In genomic region chr1:186763107-186763506, GRCh38 we compare ENCODE assay signal across 10 cellular contexts.
A peak's percentile ranks its signal among the peaks of the same experiment; 100 is the strongest.
DNase-seq lines count a peak whose midpoint lies in the region; ATAC-seq, FAIRE-seq and TF ChIP-seq lines count a peak whose summit lies in the region.
"Had no signal": no experiment of that assay in that cellular context is flagged by ENCODE, and none has a peak within 500 bp of the region (broad histone marks: within the 10 kb centered on the region; RNA-seq: fewer than 3 reads in every experiment).

No MANE protein-coding gene starts in this region.

- H3K9ac ChIP-seq in IMR-90 (ENCODE audit: low read depth, low read length), result no peak overlapping the region

- H3K4me3 ChIP-seq in IMR-90 (ENCODE audit: insufficient read depth, low read depth, low read length), result no peak overlapping the region
- no peak overlapping the region for H3K4me3 ChIP-seq in kidney epithelial cell (ENCODE audit: low read depth, low read length)
- H3K4me3 ChIP-seq: colonic mucosa had no signal

- CTCF ChIA-PET in IMR-90 (lab: Yijun Ruan, JAX), result no interaction called here

- POLR2A ChIA-PET in IMR-90 (lab: Charles Lee; ENCODE audit: unreplicated experiment), result no interaction called here

- no peak overlapping the region for H2BK5ac ChIP-seq in IMR-90 (ENCODE audit: low read depth, low read length, poor library complexity, severe bottlenecking)

- no peak for TF ChIP-seq CTCF in IMR-90 (conservative IDR thresholded peaks at IDR 0.05; ENCODE audit: low read depth, low read length)
- no peak for TF ChIP-seq CTCF in kidney epithelial cell (IDR thresholded peaks at IDR 0.05; ENCODE audit: insufficient read depth, low read length, poor library complexity, severe bottlenecking)

- H3K14ac ChIP-seq in IMR-90 (replicated peaks; ENCODE audit: low read depth, low read length), result no peak overlapping the region

- H3K9me3 ChIP-seq in IMR-90 (ENCODE audit: control insufficient read depth, insufficient read depth, low read length), result no peaks in the 10 kb centered on the region
- H3K9me3 ChIP-seq: colonic mucosa had no signal

- no peak overlapping the region for H3K4me2 ChIP-seq in IMR-90 (ENCODE audit: low read depth, low read length)

- peaks cover 11% of the 10 kb centered on the region; the same call in 1 of the 2 replicates for H3K27me3 ChIP-seq in IMR-90 (ENCODE audit: control insufficient read depth, insufficient read depth, low read length)
- no peaks in the 10 kb centered on the region for H3K27me3 ChIP-seq in kidney epithelial cell (ENCODE audit: control insufficient read depth, insufficient read depth, low read length)
- H3K27me3 ChIP-seq: colonic mucosa had no signal

- no peak for TF ChIP-seq RAD21 in IMR-90 (IDR thresholded peaks at IDR 0.05; ENCODE audit: low read length)

- H4K91ac ChIP-seq in IMR-90 (ENCODE audit: insufficient read depth, low read depth, low read length), result no peak overlapping the region

- dilution Hi-C loops in IMR-90 (cut with HindIII; ENCODE audit: low sequenced_read_pairs, unreplicated experiment), result no loop called here

- no peak overlapping the region for H3K27ac ChIP-seq in IMR-90 (ENCODE audit: insufficient read depth, low read length)
- no peak overlapping the region for H3K27ac ChIP-seq in caudate nucleus (ENCODE audit: low read depth, low read length)
- H3K27ac ChIP-seq: colonic mucosa had no signal

- H2AK5ac ChIP-seq in IMR-90 (ENCODE audit: low read depth, low read length), result no peak overlapping the region

- no CpG with 5 or more reads among the region's 1 CpG for WGBS in IMR-90 (ENCODE audit: extremely low coverage in 2 of 2, insufficient read length in 1 of 2), 2 experiments

- no peaks in the 10 kb centered on the region for H3K36me3 ChIP-seq in IMR-90 (ENCODE audit: control insufficient read depth, insufficient read depth, low read length)
- H3K36me3 ChIP-seq in kidney epithelial cell (ENCODE audit: control insufficient read depth, insufficient read depth, low read length), result no peaks in the 10 kb centered on the region
- H3K36me3 ChIP-seq: colonic mucosa had no signal

- BruUV-seq in IMR-90 (replicated peaks; lab: Mats Ljungman, UMichigan), result no TSS peak

- DNase-seq in GM12891 (ENCODE audit: insufficient read length, low spot score) (no peak), IMR-90 (peak; percentile 83), kidney epithelial cell (ENCODE audit: low read depth) (peak; percentile 5), SW 1271 (lab: John Stamatoyannopoulos, UW) (no peak), 8988T (no peak), KBM-7 (no peak), caudate nucleus (lab: John Stamatoyannopoulos, UW) (no peak)
- DNase-seq: colonic mucosa, NCI-H526 treated with DMSO at 0.1 percent for 48 hours had no signal

- H2AK9ac ChIP-seq in IMR-90 (replicated peaks; ENCODE audit: low read depth, low read length, poor library complexity), result no peak overlapping the region

- no peak overlapping the region for H4K5ac ChIP-seq in IMR-90 (ENCODE audit: low read depth, low read length)

- intact Hi-C loops in IMR-90 (cut with micrococcal nuclease), result no loop called here

- TF ChIP-seq POLR2A in GM12891 (IDR thresholded peaks at IDR 0.05; ENCODE audit: low read depth, low read length) (no peak), IMR-90 (IDR thresholded peaks at IDR 0.05; ENCODE audit: low read depth, low read length) (no peak)

- ATAC-seq in GM21619 (IDR thresholded peaks at IDR 0.05; ENCODE audit: unreplicated experiment) (peak; percentile 61), IMR-90 (ENCODE audit: low read depth) (peak; percentile 88)

- no peak overlapping the region for H2BK20ac ChIP-seq in IMR-90 (ENCODE audit: low read depth, low read length)

- no peak overlapping the region for H3K56ac ChIP-seq in IMR-90 (ENCODE audit: extremely low read depth, insufficient read depth, low read length)

- no peak overlapping the region for H3K23ac ChIP-seq in IMR-90 (ENCODE audit: low read depth, low read length)

- no peaks in the 10 kb centered on the region; the same call in 1 of the 2 replicates for H3K9me1 ChIP-seq in IMR-90 (ENCODE audit: insufficient read depth, low read length)

- H3K18ac ChIP-seq in IMR-90 (ENCODE audit: low read depth, low read length), result no peak overlapping the region

- no peak overlapping the region for H2BK15ac ChIP-seq in IMR-90 (ENCODE audit: low read depth, low read length)

- H2BK120ac ChIP-seq in IMR-90 (ENCODE audit: low read depth, low read length), result no peak overlapping the region

- H3K4me1 ChIP-seq in IMR-90 (ENCODE audit: control insufficient read depth, insufficient read depth, low read length), result no peaks in the 10 kb centered on the region
- H3K4me1 ChIP-seq: colonic mucosa had no signal

- peak; percentile 86 for FAIRE-seq in GM12891 (lab: Jason Lieb, UNC)

- in situ Hi-C loops in IMR-90 (cut with MboI; ENCODE audit: low sequenced_read_pairs) (no loop called here), KBM-7 (cut with MboI; ENCODE audit: low pct_unique_long_range_greater_than_20kb, low sequenced_read_pairs) (no loop called here)

- H3K79me1 ChIP-seq in IMR-90 (ENCODE audit: low read depth in 1 of 2, low read length in 2 of 2), result no peaks in the 10 kb centered on the region

- no peaks in the 10 kb centered on the region; the same call in 1 of the 2 replicates for H4K20me1 ChIP-seq in IMR-90 (ENCODE audit: insufficient read depth, low read length)

- no peak overlapping the region for H4K8ac ChIP-seq in IMR-90 (ENCODE audit: low read depth in 2 of 2, low read length in 2 of 2)

- no peak overlapping the region for H2AFZ ChIP-seq in IMR-90 (replicated peaks; ENCODE audit: low read length, poor library complexity)

- H3K4ac ChIP-seq in IMR-90 (ENCODE audit: low read depth, low read length), result no peak overlapping the region

TF ChIP-seq in GM12891, 5 proteins besides CTCF, POLR2A, EP300 and RAD21:
- TF ChIP-seq SPI1 (IDR thresholded peaks at IDR 0.05; ENCODE audit: low read depth, low read length) (no peak), PAX5 (IDR thresholded peaks at IDR 0.05; ENCODE audit: insufficient read depth, low read length, severe bottlenecking) (no peak), POLR2AphosphoS5 (IDR thresholded peaks at IDR 0.05; ENCODE audit: low read depth, low read length) (no peak), POU2F2 (IDR thresholded peaks at IDR 0.05; ENCODE audit: low read depth, low read length) (no peak), TAF1 (IDR thresholded peaks at IDR 0.05; ENCODE audit: low read depth, low read length) (no peak)

TF ChIP-seq in IMR-90, 13 proteins besides CTCF, POLR2A, EP300 and RAD21:
- TF ChIP-seq ELK1 (IDR thresholded peaks at IDR 0.05; ENCODE audit: borderline replicate concordance, low read depth, low read length), result no peak
- TF ChIP-seq RFX5 (IDR thresholded peaks at IDR 0.05; ENCODE audit: low read depth, low read length), result no peak
- TF ChIP-seq MXI1 (IDR thresholded peaks at IDR 0.05; ENCODE audit: borderline replicate concordance, low read depth, low read length), result no peak
- TF ChIP-seq FOS (IDR thresholded peaks at IDR 0.05; ENCODE audit: low read depth, low read length), result no peak
- no peak for TF ChIP-seq MAFK (IDR thresholded peaks at IDR 0.05; ENCODE audit: low read depth, low read length)
- TF ChIP-seq USF2 (IDR thresholded peaks at IDR 0.05; ENCODE audit: low read depth, low read length), result no peak
- TF ChIP-seq NFE2L2 (IDR thresholded peaks at IDR 0.05; ENCODE audit: low read depth, low read length), result no peak
- TF ChIP-seq MAZ (IDR thresholded peaks at IDR 0.05; ENCODE audit: borderline replicate concordance, low read depth, low read length), result no peak
- TF ChIP-seq BHLHE40 (IDR thresholded peaks at IDR 0.05; ENCODE audit: low read depth, low read length), result no peak
- TF ChIP-seq SMC3 (IDR thresholded peaks at IDR 0.05; ENCODE audit: low read depth, low read length), result no peak
- TF ChIP-seq RCOR1 (IDR thresholded peaks at IDR 0.05; ENCODE audit: insufficient replicate concordance, low read length), result no peak
- no peak for TF ChIP-seq CEBPB (IDR thresholded peaks at IDR 0.05; ENCODE audit: low read depth, low read length)
- no peak for TF ChIP-seq CHD1 (IDR thresholded peaks at IDR 0.05; ENCODE audit: low read depth, low read length)

Comparison
In these comparisons a context has a peak if more than half of its experiments do, and no peak if none do; other contexts are left out.
1. DNase-seq: peak in IMR-90 (single experiment) and kidney epithelial cell (single experiment); none in GM12891 (single experiment), SW 1271 (0 of 2), 8988T (single experiment), KBM-7 (single experiment) and caudate nucleus (0 of 61).